ENCODE assay signal across 1 cellular context in the genomic region with DNA sequence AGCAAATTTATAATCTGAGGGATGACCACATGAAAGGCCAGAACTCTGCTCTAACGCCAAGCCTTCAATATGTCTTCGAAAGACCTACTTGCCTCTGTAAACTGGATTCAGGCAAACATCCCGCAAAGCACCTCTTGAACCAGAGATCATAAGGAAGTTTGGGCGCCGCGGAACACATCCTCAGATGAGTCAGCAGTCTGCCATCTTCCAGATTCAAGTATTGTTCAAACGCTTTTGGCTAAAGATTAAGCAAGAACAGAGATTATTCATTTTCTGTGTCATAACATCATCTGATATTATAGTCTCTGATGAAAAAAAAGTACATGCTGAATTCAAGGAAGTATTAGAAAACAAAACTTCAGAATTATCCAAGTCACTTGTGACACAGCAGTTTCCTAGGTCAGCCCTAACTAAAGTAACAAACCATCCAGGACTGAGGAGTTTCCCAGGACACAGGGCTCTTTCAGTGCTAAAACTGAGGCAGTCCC.
TF ChIP-seq lines count a peak whose summit lies in the region.

No MANE protein-coding gene starts in this region.

TF ChIP-seq in SK-N-SH, 30 proteins besides CTCF, POLR2A, EP300 and RAD21 (continued from another document):
- TF ChIP-seq, protein P1, sequence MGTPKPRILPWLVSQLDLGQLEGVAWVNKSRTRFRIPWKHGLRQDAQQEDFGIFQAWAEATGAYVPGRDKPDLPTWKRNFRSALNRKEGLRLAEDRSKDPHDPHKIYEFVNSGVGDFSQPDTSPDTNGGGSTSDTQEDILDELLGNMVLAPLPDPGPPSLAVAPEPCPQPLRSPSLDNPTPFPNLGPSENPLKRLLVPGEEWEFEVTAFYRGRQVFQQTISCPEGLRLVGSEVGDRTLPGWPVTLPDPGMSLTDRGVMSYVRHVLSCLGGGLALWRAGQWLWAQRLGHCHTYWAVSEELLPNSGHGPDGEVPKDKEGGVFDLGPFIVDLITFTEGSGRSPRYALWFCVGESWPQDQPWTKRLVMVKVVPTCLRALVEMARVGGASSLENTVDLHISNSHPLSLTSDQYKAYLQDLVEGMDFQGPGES (IDR thresholded peaks at IDR 0.05; ENCODE audit: low read depth, low read length): no peak
- TF ChIP-seq USF2 (IDR thresholded peaks at IDR 0.05; ENCODE audit: borderline replicate concordance, low read depth, low read length) (no peak), MEF2A (IDR thresholded peaks at IDR 0.05; ENCODE audit: borderline replicate concordance, low read depth) (no peak), SIN3A (IDR thresholded peaks at IDR 0.05; ENCODE audit: borderline replicate concordance, low read depth, low read length) (no peak)
